Comparison of ENCODE assay signal across 23 cellular contexts in genomic region chr3:195554458-195554857, GRCh38. TPM values are rescaled to one million over a fixed set of nuclear protein-coding genes. Genes with fewer than 3 reads are reported as not detected.
DNase-seq lines count a peak whose midpoint lies in the region; ATAC-seq and TF ChIP-seq lines count a peak whose summit lies in the region.
"Had no signal": no experiment of that assay in that cellular context is flagged by ENCODE, and none has a peak within 500 bp of the region (broad histone marks: within the 10 kb centered on the region; RNA-seq: fewer than 3 reads in every experiment).

No MANE protein-coding gene starts in this region.

- peaks cover 23% of the 10 kb centered on the region for H3K4me1 ChIP-seq in vagina

- peak overlapping the region; percentile 30 for H3K27ac Mint-ChIP-seq in activated CD4-positive, alpha-beta T cell treated with anti-CD3 and anti-CD28 coated beads for 36 hours
- H3K27ac Mint-ChIP-seq in CD4-positive, alpha-beta T cell: peak overlapping the region; percentile 93
- peak overlapping the region; percentile 97 to 99 for H3K27ac Mint-ChIP-seq in T-cell
- peak overlapping the region; percentile 57 for H3K27ac Mint-ChIP-seq in nephron progenitor cell

- H3K9me3 Mint-ChIP-seq in activated CD4-positive, alpha-beta T cell treated with anti-CD3 and anti-CD28 coated beads for 36 hours (ENCODE audit: low read depth): no peaks in the 10 kb centered on the region
- no peaks in the 10 kb centered on the region for H3K9me3 Mint-ChIP-seq in CD4-positive, alpha-beta T cell
- H3K9me3 Mint-ChIP-seq in T-cell (no peaks in the 10 kb centered on the region), nephron progenitor cell (no peaks in the 10 kb centered on the region)

- DNase-seq in activated CD4-positive, alpha-beta T cell treated with anti-CD3 and anti-CD28 coated beads for 36 hours: no peak
- DNase-seq in activated CD4-positive, alpha-beta T cell treated with anti-CD3 and anti-CD28 coated beads for 48 hours: no peak
- DNase-seq in CD4-positive, alpha-beta T cell: no peak
- DNase-seq in T-cell (no peak), nephron progenitor cell (no peak), vagina (ENCODE audit: extremely low spot score in 2 of 2) (no peak)
- DNase-seq in activated CD4-positive, CD25-positive, alpha-beta regulatory T cell treated with anti-CD3 and anti-CD28 coated beads, Interleukin-2, amount 50 U/mL, for 72 hours: no peak
- DNase-seq: Calu3, DMS79 treated with DMSO at 0.1 percent for 48 hours, GF-D8, NCI-H1092, NCI-H1417 treated with DMSO at 0.1 percent for 48 hours, NCI-H1694 treated with DMSO at 0.1 percent for 48 hours, NCI-H2081, NCI-H2227 treated with DMSO at 0.1 percent for 48 hours, NCI-H526 treated with DMSO at 0.1 percent for 48 hours, SHP77 treated with DMSO at 0.1 percent for 48 hours had no signal

- no peaks in the 10 kb centered on the region for H3K27me3 Mint-ChIP-seq in activated CD4-positive, alpha-beta T cell treated with anti-CD3 and anti-CD28 coated beads for 36 hours
- H3K27me3 Mint-ChIP-seq in CD4-positive, alpha-beta T cell: no peaks in the 10 kb centered on the region
- H3K27me3 Mint-ChIP-seq in T-cell (no peaks in the 10 kb centered on the region), nephron progenitor cell (ENCODE audit: low read depth, poor library complexity) (peaks cover 14% of the 10 kb centered on the region)

- no peak for TF ChIP-seq POLR2A in vagina (IDR thresholded peaks at IDR 0.05)

- no peaks in the 10 kb centered on the region for H3K36me3 ChIP-seq in vagina
- H3K36me3 ChIP-seq: BLaER1 had no signal

- intact Hi-C loops in activated CD4-positive, alpha-beta T cell treated with anti-CD3 and anti-CD28 coated beads for 36 hours (cut with DNase I, micrococcal nuclease): no loop called here
- intact Hi-C loops in CD4-positive, alpha-beta T cell (cut with DNase I, micrococcal nuclease): loop anchor here in 1 of 2 experiments (5.0 to 10.0 kb wide), 3 partner anchors 53 to 353 kb away; partner anchors contain the start of gene TNK2
- intact Hi-C loops in vagina (cut with DNase I): no loop called here

- POLR2A ChIA-PET in activated CD4-positive, alpha-beta T cell treated with anti-CD3 and anti-CD28 coated beads for 36 hours (lab: Charles Lee): no interaction called here
- POLR2A ChIA-PET in CD4-positive, alpha-beta T cell (lab: Charles Lee): interaction anchor here (0.6 to 9.6 kb wide), 4 partner anchors 9 to 203 kb away, joined by 3 to 202 read pairs (median 8); partner anchors contain the start of gene PPP1R2
- POLR2A ChIA-PET in T-cell (lab: Charles Lee): no interaction called here

- H3K9me3 ChIP-seq in CD4-positive, alpha-beta T cell (ENCODE audit: control insufficient read depth, low read length): no peaks in the 10 kb centered on the region
- H3K9me3 ChIP-seq in vagina: no peaks in the 10 kb centered on the region
- H3K9me3 ChIP-seq: BLaER1 had no signal

- CTCF ChIA-PET in activated CD4-positive, alpha-beta T cell treated with anti-CD3 and anti-CD28 coated beads for 36 hours (lab: Charles Lee): interaction anchor here (1.3 to 3.6 kb wide), 2 partner anchors 8 to 12 kb away, joined by 3 to 20 read pairs; partner anchors contain the start of gene PPP1R2
- CTCF ChIA-PET in CD4-positive, alpha-beta T cell (lab: Charles Lee): interaction anchor here (2.0 to 4.7 kb wide), 2 partner anchors 13 to 297 kb away, joined by 7 to 33 read pairs; partner anchors contain the start of gene PPP1R2
- CTCF ChIA-PET in T-cell (lab: Charles Lee): no interaction called here

- H3K27me3 ChIP-seq in CD4-positive, alpha-beta T cell (ENCODE audit: control insufficient read depth, insufficient read depth, low read length): no peaks in the 10 kb centered on the region
- H3K27me3 ChIP-seq in vagina: no peaks in the 10 kb centered on the region
- H3K27me3 ChIP-seq: BLaER1 had no signal

- ATAC-seq in activated CD4-positive, alpha-beta T cell treated with anti-CD3 and anti-CD28 coated beads for 36 hours: no peak
- no peak for ATAC-seq in CD4-positive, alpha-beta T cell (ENCODE audit: poor library complexity)
- no peak for ATAC-seq in T-cell (replicated peaks in 1 of 4)
- no peak for ATAC-seq in GM19467 (IDR thresholded peaks at IDR 0.05; ENCODE audit: unreplicated experiment)
- ATAC-seq: Panc1 had no signal

- H3K4me1 Mint-ChIP-seq in activated CD4-positive, alpha-beta T cell treated with anti-CD3 and anti-CD28 coated beads for 36 hours: peaks cover 78% of the 10 kb centered on the region
- H3K4me1 Mint-ChIP-seq in CD4-positive, alpha-beta T cell (ENCODE audit: low read depth): peaks cover 83% of the 10 kb centered on the region
- H3K4me1 Mint-ChIP-seq in T-cell (peaks cover 67 to 77% (median 73%) of the 10 kb centered on the region in 3 donors), nephron progenitor cell (peaks cover 68% of the 10 kb centered on the region)

- H3K36me3 Mint-ChIP-seq in activated CD4-positive, alpha-beta T cell treated with anti-CD3 and anti-CD28 coated beads for 36 hours (ENCODE audit: low read depth): no peaks in the 10 kb centered on the region
- H3K36me3 Mint-ChIP-seq in CD4-positive, alpha-beta T cell (ENCODE audit: low read depth): no peaks in the 10 kb centered on the region
- H3K36me3 Mint-ChIP-seq in T-cell (no peaks in the 10 kb centered on the region), nephron progenitor cell (ENCODE audit: low read depth) (no peaks in the 10 kb centered on the region)

- no peak overlapping the region for H3K4me3 ChIP-seq in vagina
- H3K4me3 ChIP-seq: BLaER1 had no signal

- TF ChIP-seq CTCF in CD4-positive, alpha-beta T cell (IDR thresholded peaks at IDR 0.05): no peak
- TF ChIP-seq CTCF in nephron progenitor cell (IDR thresholded peaks at IDR 0.05) (no peak), vagina (IDR thresholded peaks at IDR 0.05) (no peak)

- H3K4me3 Mint-ChIP-seq in activated CD4-positive, alpha-beta T cell treated with anti-CD3 and anti-CD28 coated beads for 36 hours: no peak overlapping the region
- H3K4me3 Mint-ChIP-seq in CD4-positive, alpha-beta T cell: peak overlapping the region; percentile 40
- peak overlapping the region in 1 of 3 donors; percentile 63 for H3K4me3 Mint-ChIP-seq in T-cell
- no peak overlapping the region for H3K4me3 Mint-ChIP-seq in nephron progenitor cell

- H3K27ac ChIP-seq in CD4-positive, alpha-beta T cell (ENCODE audit: low read depth, low read length): no peak overlapping the region
- no peak overlapping the region for H3K27ac ChIP-seq in vagina
- H3K27ac ChIP-seq: BLaER1, HL-60, RWPE1 had no signal

RNA-seq across cellular contexts. Expression of gene PPP1R2, which starts 11.3 kb away (rescaled TPM):
- 100 to 1,000 TPM in 1 of 2 experiments, 10 to 100 TPM in 1; 77.0 to 134 TPM for total RNA-seq in activated CD4-positive, alpha-beta T cell treated with anti-CD3 and anti-CD28 coated beads for 36 hours
- total RNA-seq in CD4-positive, alpha-beta T cell: 100 to 1,000 TPM; 205 to 210 TPM
- total RNA-seq in T-cell (100 to 1,000 TPM; 113 to 154 (median 123) TPM), vagina (98.0 TPM)

RNA-seq across cellular contexts. Expression of gene APOD, which starts 29.3 kb away (rescaled TPM):
- not detected for total RNA-seq in activated CD4-positive, alpha-beta T cell treated with anti-CD3 and anti-CD28 coated beads for 36 hours
- total RNA-seq in CD4-positive, alpha-beta T cell: not detected
- total RNA-seq in T-cell: under 1 TPM in 1 of 5 donors, not detected in 4; 0.55 TPM
- total RNA-seq in vagina: 549 TPM
- total RNA-seq: Calu3, OCI-LY7 had no signal

Comparison
In these comparisons a context has a peak if more than half of its experiments do, and no peak if none do; other contexts are left out.
1. H3K27ac Mint-ChIP-seq: peak in every context shown above with its lines; median percentile 98 in T-cell; 93 in CD4-positive, alpha-beta T cell; 57 in nephron progenitor cell; 30 in activated CD4-positive, alpha-beta T cell treated with anti-CD3 and anti-CD28 coated beads for 36 hours.
2. RNA of gene APOD, which starts 29.3 kb away (total RNA-seq): 549 TPM in vagina (single experiment); 0.55 TPM in T-cell, not detected in activated CD4-positive, alpha-beta T cell treated with anti-CD3 and anti-CD28 coated beads for 36 hours and not detected in CD4-positive, alpha-beta T cell; every median in the first group is over 100 times any median in the second.
3. CTCF ChIA-PET loops: an anchor here in activated CD4-positive, alpha-beta T cell treated with anti-CD3 and anti-CD28 coated beads for 36 hours (1.3 to 3.6 kb wide) and CD4-positive, alpha-beta T cell (2.0 to 4.7 kb wide); none called in T-cell.